11 cellular contexts compared by ENCODE assay signal in genomic region chr5:82018462-82018861, GRCh38. TPM values are rescaled to one million over a fixed set of nuclear protein-coding genes. Genes with fewer than 3 reads are reported as not detected.
A peak's percentile ranks its signal among the peaks of the same experiment; 100 is the strongest.
DNase-seq lines count a peak whose midpoint lies in the region; ATAC-seq, FAIRE-seq and TF ChIP-seq lines count a peak whose summit lies in the region.
"Had no signal": no experiment of that assay in that cellular context is flagged by ENCODE, and none has a peak within 500 bp of the region (broad histone marks: within the 10 kb centered on the region; RNA-seq: fewer than 3 reads in every experiment).

No MANE protein-coding gene starts in this region.

- H3K36me3 Mint-ChIP-seq in dendritic cell treated with granulocyte-macrophage colony-stimulating factor and Interleukin-4, amounts not matched to agents 40 ng/mL and 50 ng/mL, for 4 days (ENCODE audit: low read depth), result peaks cover 7% of the 10 kb centered on the region
- H3K36me3 Mint-ChIP-seq in CD8-positive, alpha-beta memory T cell, result peaks cover 5 to 19% (median 6%) of the 10 kb centered on the region in 3 donors

- no peak overlapping the region for H2BK15ac ChIP-seq in IMR-90 (ENCODE audit: low read depth, low read length)

- no peak overlapping the region for H3K23ac ChIP-seq in IMR-90 (ENCODE audit: low read depth, low read length)

- no peak overlapping the region for H4K8ac ChIP-seq in IMR-90 (ENCODE audit: low read depth in 2 of 2, low read length in 2 of 2)

- H3K4me3 ChIP-seq in IMR-90 (ENCODE audit: insufficient read depth, low read depth, low read length) (no peak overlapping the region), pancreas (no peak overlapping the region)
- no peak overlapping the region for H3K4me3 ChIP-seq in CD8-positive, alpha-beta memory T cell (ENCODE audit: low read length)
- H3K4me3 ChIP-seq: adrenal gland, lung had no signal

- H4K91ac ChIP-seq in IMR-90 (ENCODE audit: insufficient read depth, low read depth, low read length), result no peak overlapping the region

- TF ChIP-seq POLR2A in IMR-90 (IDR thresholded peaks at IDR 0.05; ENCODE audit: low read depth, low read length), result no peak

- in situ Hi-C loops in IMR-90 (cut with MboI; ENCODE audit: low sequenced_read_pairs), result no loop called here

- H3K36me3 ChIP-seq in IMR-90 (ENCODE audit: control insufficient read depth, insufficient read depth, low read length), result no peaks in the 10 kb centered on the region
- no peaks in the 10 kb centered on the region for H3K36me3 ChIP-seq in pancreas
- H3K36me3 ChIP-seq in CD8-positive, alpha-beta memory T cell (ENCODE audit: insufficient read depth, low read length), result no peaks in the 10 kb centered on the region
- H3K36me3 ChIP-seq: adrenal gland had no signal

- no peak overlapping the region for H2BK5ac ChIP-seq in IMR-90 (ENCODE audit: low read depth, low read length, poor library complexity, severe bottlenecking)

- intact Hi-C loops in IMR-90 (cut with micrococcal nuclease), result no loop called here
- intact Hi-C loops in dendritic cell treated with granulocyte-macrophage colony-stimulating factor and Interleukin-4, amounts not matched to agents 40 ng/mL and 50 ng/mL, for 4 days (cut with micrococcal nuclease), result no loop called here
- intact Hi-C loops in pancreas (cut with DNase I), result no loop called here

- no peak overlapping the region for H3K4me3 Mint-ChIP-seq in dendritic cell treated with granulocyte-macrophage colony-stimulating factor and Interleukin-4, amounts not matched to agents 40 ng/mL and 50 ng/mL, for 4 days
- H3K4me3 Mint-ChIP-seq in CD8-positive, alpha-beta memory T cell, result no peak overlapping the region

- H3K4me1 Mint-ChIP-seq in dendritic cell treated with granulocyte-macrophage colony-stimulating factor and Interleukin-4, amounts not matched to agents 40 ng/mL and 50 ng/mL, for 4 days (ENCODE audit: low read depth), result peaks cover 19% of the 10 kb centered on the region
- H3K4me1 Mint-ChIP-seq in CD8-positive, alpha-beta memory T cell, result peaks cover 0 to 1% (median 0%) of the 10 kb centered on the region in 3 donors

- H4K5ac ChIP-seq in IMR-90 (ENCODE audit: low read depth, low read length), result no peak overlapping the region

- H3K9ac ChIP-seq in IMR-90 (ENCODE audit: low read depth, low read length), result no peak overlapping the region

- H3K14ac ChIP-seq in IMR-90 (replicated peaks; ENCODE audit: low read depth, low read length), result no peak overlapping the region

- H3K9me1 ChIP-seq in IMR-90 (ENCODE audit: insufficient read depth, low read length), result no peaks in the 10 kb centered on the region

- no peak for TF ChIP-seq CTCF in IMR-90 (conservative IDR thresholded peaks at IDR 0.05; ENCODE audit: low read depth, low read length)
- TF ChIP-seq CTCF in pancreas (IDR thresholded peaks at IDR 0.05), result no peak

- TF ChIP-seq RAD21 in IMR-90 (IDR thresholded peaks at IDR 0.05; ENCODE audit: low read length), result no peak

- H2AK5ac ChIP-seq in IMR-90 (ENCODE audit: low read depth, low read length), result no peak overlapping the region

- H3K18ac ChIP-seq in IMR-90 (ENCODE audit: low read depth, low read length), result no peak overlapping the region

- H3K56ac ChIP-seq in IMR-90 (ENCODE audit: extremely low read depth, insufficient read depth, low read length), result no peak overlapping the region

- DNase-seq in IMR-90 (peak; percentile 19), NOMO-1 (lab: John Stamatoyannopoulos, UW; ENCODE audit: unreplicated experiment in 2 of 2) (peak; percentile 91 to 98), pancreas (no peak), T-helper 9 cell (no peak), NCI-H345 treated with DMSO at 0.1 percent for 48 hours (lab: John Stamatoyannopoulos, UW; ENCODE audit: unreplicated experiment) (no peak), DMS153 (lab: John Stamatoyannopoulos, UW) (no peak)
- no peak for DNase-seq in CD8-positive, alpha-beta memory T cell
- DNase-seq: activated CD4-positive, alpha-beta T cell treated with anti-CD3 and anti-CD28 coated beads for 1 hour had no signal

- H3K27ac ChIP-seq in IMR-90 (ENCODE audit: insufficient read depth, low read length) (no peak overlapping the region), pancreas (no peak overlapping the region)
- no peak overlapping the region for H3K27ac ChIP-seq in CD8-positive, alpha-beta memory T cell (ENCODE audit: low read depth, low read length)
- H3K27ac ChIP-seq: adrenal gland had no signal

- H3K4ac ChIP-seq in IMR-90 (ENCODE audit: low read depth, low read length), result no peak overlapping the region

- WGBS in IMR-90 (ENCODE audit: extremely low coverage in 2 of 2, insufficient read length in 1 of 2), 2 experiments, result 38% methylated on average over 1 of the region's 1 CpG; no CpG with 5 or more reads in 1 of the 2 experiments
- 56 to 58% methylated on average over 1 of the region's 1 CpG for WGBS in pancreas, 2 donors

- H3K4me2 ChIP-seq in IMR-90 (ENCODE audit: low read depth, low read length), result no peak overlapping the region

- H3K27me3 ChIP-seq in IMR-90 (ENCODE audit: control insufficient read depth, insufficient read depth, low read length), result no peaks in the 10 kb centered on the region
- no peaks in the 10 kb centered on the region for H3K27me3 ChIP-seq in pancreas
- H3K27me3 ChIP-seq in CD8-positive, alpha-beta memory T cell (ENCODE audit: insufficient read depth, low read length, poor library complexity, severe bottlenecking), result no peaks in the 10 kb centered on the region
- H3K27me3 ChIP-seq: adrenal gland had no signal

- ATAC-seq in IMR-90 (ENCODE audit: low read depth) (peak; percentile 80), pancreas (peak in 3 of 4 donors; percentile 32 to 75 (median 65))

- no TSS peak for BruUV-seq in IMR-90 (replicated peaks; lab: Mats Ljungman, UMichigan)

- POLR2A ChIA-PET in IMR-90 (lab: Charles Lee; ENCODE audit: unreplicated experiment), result no interaction called here
- POLR2A ChIA-PET in CD8-positive, alpha-beta memory T cell (lab: Charles Lee), result no interaction called here

- no peak overlapping the region for H2BK20ac ChIP-seq in IMR-90 (ENCODE audit: low read depth, low read length)

- no peaks in the 10 kb centered on the region for H4K20me1 ChIP-seq in IMR-90 (ENCODE audit: insufficient read depth, low read length)

- H3K4me1 ChIP-seq in IMR-90 (ENCODE audit: control insufficient read depth, insufficient read depth, low read length) (no peaks in the 10 kb centered on the region), pancreas (no peaks in the 10 kb centered on the region)
- H3K4me1 ChIP-seq in CD8-positive, alpha-beta memory T cell (ENCODE audit: insufficient read depth, low read length), result no peaks in the 10 kb centered on the region
- H3K4me1 ChIP-seq: adrenal gland had no signal

- H3K9me3 Mint-ChIP-seq in dendritic cell treated with granulocyte-macrophage colony-stimulating factor and Interleukin-4, amounts not matched to agents 40 ng/mL and 50 ng/mL, for 4 days, result peaks cover 14% of the 10 kb centered on the region
- H3K9me3 Mint-ChIP-seq in CD8-positive, alpha-beta memory T cell, result peaks cover 0 to 6% (median 0%) of the 10 kb centered on the region in 5 donors

- CTCF ChIA-PET in IMR-90 (lab: Yijun Ruan, JAX), result interaction anchor here (0.5 kb wide), 1 partner anchor 149 kb away, joined by 3 read pairs; no protein-coding TSS in a partner anchor
- CTCF ChIA-PET in CD8-positive, alpha-beta memory T cell (lab: Charles Lee), result no interaction called here

- no peak overlapping the region for H2BK120ac ChIP-seq in IMR-90 (ENCODE audit: low read depth, low read length)

- FAIRE-seq in pancreas (lab: Jason Lieb, UNC), result no peak

- no peaks in the 10 kb centered on the region for H3K27me3 Mint-ChIP-seq in dendritic cell treated with granulocyte-macrophage colony-stimulating factor and Interleukin-4, amounts not matched to agents 40 ng/mL and 50 ng/mL, for 4 days
- peaks cover 0 to 2% of the 10 kb centered on the region in 2 donors for H3K27me3 Mint-ChIP-seq in CD8-positive, alpha-beta memory T cell

- H3K27ac Mint-ChIP-seq in dendritic cell treated with granulocyte-macrophage colony-stimulating factor and Interleukin-4, amounts not matched to agents 40 ng/mL and 50 ng/mL, for 4 days, result peak overlapping the region; percentile 7
- no peak overlapping the region for H3K27ac Mint-ChIP-seq in CD8-positive, alpha-beta memory T cell

- no peak overlapping the region for H2AK9ac ChIP-seq in IMR-90 (replicated peaks; ENCODE audit: low read depth, low read length, poor library complexity)

- H3K9me3 ChIP-seq in IMR-90 (ENCODE audit: control insufficient read depth, insufficient read depth, low read length) (peaks cover 2% of the 10 kb centered on the region), pancreas (no peaks in the 10 kb centered on the region)
- H3K9me3 ChIP-seq in CD8-positive, alpha-beta memory T cell (ENCODE audit: low read length), result no peaks in the 10 kb centered on the region
- H3K9me3 ChIP-seq: adrenal gland had no signal

- no peak overlapping the region for H2AFZ ChIP-seq in IMR-90 (replicated peaks; ENCODE audit: low read length, poor library complexity)

- dilution Hi-C loops in IMR-90 (cut with HindIII; ENCODE audit: low sequenced_read_pairs, unreplicated experiment), result no loop called here

- H3K79me1 ChIP-seq in IMR-90 (ENCODE audit: low read depth in 1 of 2, low read length in 2 of 2), result no peaks in the 10 kb centered on the region; a peak in 1 of 4 replicates

TF ChIP-seq in IMR-90, 13 proteins besides CTCF, POLR2A, EP300 and RAD21:
- TF ChIP-seq MXI1 (IDR thresholded peaks at IDR 0.05; ENCODE audit: borderline replicate concordance, low read depth, low read length) (no peak), NFE2L2 (IDR thresholded peaks at IDR 0.05; ENCODE audit: low read depth, low read length) (peak; percentile 17; the same call in 1 of the 2 replicates)

RNA-seq across cellular contexts. Expression of gene ATG10, which starts 46.6 kb away (rescaled TPM):
- 8.1 and 12.2 TPM in 2 replicates for total RNA-seq in IMR-90 (2012; rRNA removed)
- polyA plus RNA-seq in IMR-90 (2012; rRNA removed), result 2.5 and 3.4 TPM in 2 replicates
- polyA plus RNA-seq in IMR-90 (2012; cell fraction: cytosol; rRNA removed), result 0.85 and 0.93 TPM in 2 replicates
- 0.39 and 2.3 TPM in 2 replicates for polyA plus RNA-seq in IMR-90 (2012; cell fraction: nucleus; rRNA removed; ENCODE audit: low replicate concordance)
- 1 to 10 TPM; 3.3 to 5.2 (median 3.5) TPM for total RNA-seq in pancreas
- 1 to 10 TPM; 3.4 to 3.9 TPM for polyA plus RNA-seq in pancreas
- 1 to 10 TPM; 8.3 to 8.8 TPM for total RNA-seq in CD8-positive, alpha-beta memory T cell
- 10.3 TPM for polyA plus RNA-seq in CD8-positive, alpha-beta memory T cell

Comparison
In these comparisons a context has a peak if more than half of its experiments do, and no peak if none do; other contexts are left out.
1. DNase-seq: peak in IMR-90 (single experiment) and NOMO-1 (2 of 2); none in pancreas (0 of 6), T-helper 9 cell (single experiment), NCI-H345 treated with DMSO at 0.1 percent for 48 hours (single experiment), DMS153 (single experiment) and CD8-positive, alpha-beta memory T cell (0 of 5).